In genomic region chr5:174837919-174838902, GRCh38 we compare ENCODE assay signal across 8 cellular contexts.
DNase-seq lines count a peak whose midpoint lies in the region; ATAC-seq and TF ChIP-seq lines count a peak whose summit lies in the region.

No MANE protein-coding gene starts in this region.

- H2AFZ ChIP-seq in ACC112 (ENCODE audit: low read length, unreplicated experiment) = no peak overlapping the region
- no peak overlapping the region for H2AFZ ChIP-seq in IMR-90 (replicated peaks; ENCODE audit: low read length, poor library complexity)
- H2AFZ ChIP-seq in mammary epithelial cell (ENCODE audit: low read depth, low read length) = no peak overlapping the region

- H3K4me2 ChIP-seq in IMR-90 (ENCODE audit: low read depth, low read length) (no peak overlapping the region), mammary epithelial cell (ENCODE audit: insufficient read depth, low read depth, low read length) (no peak overlapping the region)

- no peak overlapping the region for H3K23ac ChIP-seq in IMR-90 (ENCODE audit: low read depth, low read length)

- H3K79me2 ChIP-seq in ACC112 (ENCODE audit: control insufficient read depth, insufficient read depth, low read length, unreplicated experiment) (no peaks in the 10 kb centered on the region), mammary epithelial cell (ENCODE audit: insufficient read depth, low read length) (no peaks in the 10 kb centered on the region)

- H4K91ac ChIP-seq in IMR-90 (ENCODE audit: insufficient read depth, low read depth, low read length) = no peak overlapping the region

- POLR2A ChIA-PET in IMR-90 (lab: Charles Lee; ENCODE audit: unreplicated experiment) = no interaction called here

- H3K79me1 ChIP-seq in IMR-90 (ENCODE audit: low read depth in 1 of 2, low read length in 2 of 2) = no peaks in the 10 kb centered on the region

- ATAC-seq in IMR-90 (ENCODE audit: low read depth) = no peak
- ATAC-seq in left lobe of liver = peak; percentile 37
- ATAC-seq in GM21737 (IDR thresholded peaks at IDR 0.05; ENCODE audit: unreplicated experiment) = no peak

- H2BK20ac ChIP-seq in IMR-90 (ENCODE audit: low read depth, low read length) = no peak overlapping the region

- no peak overlapping the region for H2AK9ac ChIP-seq in IMR-90 (replicated peaks; ENCODE audit: low read depth, low read length, poor library complexity)

- H2BK5ac ChIP-seq in IMR-90 (ENCODE audit: low read depth, low read length, poor library complexity, severe bottlenecking) = no peak overlapping the region

- BruUV-seq in IMR-90 (replicated peaks; lab: Mats Ljungman, UMichigan) (no TSS peak), mammary epithelial cell (replicated peaks; lab: Mats Ljungman, UMichigan) (no TSS peak)

- H3K56ac ChIP-seq in IMR-90 (ENCODE audit: extremely low read depth, insufficient read depth, low read length) = no peak overlapping the region

- DNase-seq in IMR-90 (peak; percentile 24), mammary epithelial cell (peak; percentile 7), left lobe of liver (ENCODE audit: low spot score) (no peak), GF-D8 (lab: John Stamatoyannopoulos, UW) (no peak)
- no peak for DNase-seq in stimulated activated CD8-positive, alpha-beta memory T cell treated with anti-CD3 and anti-CD28 coated beads, Interleukin-4, amount 100 ng/mL, for 48 hours
- no peak for DNase-seq in stimulated activated CD4-positive, alpha-beta T cell treated with anti-CD3 and anti-CD28 coated beads, Interleukin-4, amount 100 ng/mL, for 4 hours

- no peak for TF ChIP-seq RAD21 in IMR-90 (IDR thresholded peaks at IDR 0.05; ENCODE audit: low read length)

- intact Hi-C loops in IMR-90 (cut with micrococcal nuclease) = no loop called here
- intact Hi-C loops in mammary epithelial cell (cut with micrococcal nuclease) = no loop called here

- 0% methylated on average over 1 of the region's 8 CpGs; no CpG with 5 or more reads in 1 of the 2 experiments for WGBS in IMR-90 (ENCODE audit: extremely low coverage in 2 of 2, insufficient read length in 1 of 2), 2 experiments
- 43% methylated on average over 8 of the region's 8 CpGs for WGBS in mammary epithelial cell (ENCODE audit: low coverage, missing lambda C conversion rate)

- H3K4me1 ChIP-seq in ACC112 (ENCODE audit: control insufficient read depth, insufficient read depth, low read length, unreplicated experiment) (peaks cover 17% of the 10 kb centered on the region), IMR-90 (ENCODE audit: control insufficient read depth, insufficient read depth, low read length) (no peaks in the 10 kb centered on the region), mammary epithelial cell (ENCODE audit: insufficient read depth, low read length) (no peaks in the 10 kb centered on the region)

- TF ChIP-seq CTCF in IMR-90 (conservative IDR thresholded peaks at IDR 0.05; ENCODE audit: low read depth, low read length) = no peak
- no peak for TF ChIP-seq CTCF in mammary epithelial cell (conservative IDR thresholded peaks at IDR 0.05 in 1 of 2, IDR thresholded peaks at IDR 0.05 in 1 of 2; ENCODE audit: extremely low read depth in 1 of 2, insufficient read depth in 1 of 2, low read depth in 1 of 2, low read length in 2 of 2)

- no peaks in the 10 kb centered on the region for H3K27me3 ChIP-seq in ACC112 (ENCODE audit: insufficient read depth, low read length)
- H3K27me3 ChIP-seq in IMR-90 (ENCODE audit: control insufficient read depth, insufficient read depth, low read length) = no peaks in the 10 kb centered on the region
- H3K27me3 ChIP-seq in mammary epithelial cell (ENCODE audit: insufficient read depth, low read length) = no peaks in the 10 kb centered on the region

- in situ Hi-C loops in IMR-90 (cut with MboI; ENCODE audit: low sequenced_read_pairs) (no loop called here), mammary epithelial cell (cut with MboI; ENCODE audit: low sequenced_read_pairs in 2 of 2) (no loop called here)

- peaks cover 2% of the 10 kb centered on the region for H3K9me3 ChIP-seq in IMR-90 (ENCODE audit: control insufficient read depth, insufficient read depth, low read length)
- peaks cover 4% of the 10 kb centered on the region for H3K9me3 ChIP-seq in mammary epithelial cell (replicated peaks; ENCODE audit: insufficient read depth, low read length)

- no peak overlapping the region for H2BK120ac ChIP-seq in IMR-90 (ENCODE audit: low read depth, low read length)

- H3K18ac ChIP-seq in IMR-90 (ENCODE audit: low read depth, low read length) = no peak overlapping the region

- H4K20me1 ChIP-seq in IMR-90 (ENCODE audit: insufficient read depth, low read length) (no peaks in the 10 kb centered on the region), mammary epithelial cell (ENCODE audit: insufficient read depth, low read length) (no peaks in the 10 kb centered on the region)

- no peak overlapping the region for H2AK5ac ChIP-seq in IMR-90 (ENCODE audit: low read depth, low read length)

- CTCF ChIA-PET in IMR-90 (lab: Yijun Ruan, JAX) (no interaction called here), mammary epithelial cell (lab: Charles Lee; ENCODE audit: low non-redundant PET) (no interaction called here)

- H3K4me3 ChIP-seq in ACC112 (ENCODE audit: low read depth, low read length) = no peak overlapping the region
- no peak overlapping the region for H3K4me3 ChIP-seq in IMR-90 (ENCODE audit: insufficient read depth, low read depth, low read length)
- H3K4me3 ChIP-seq in mammary epithelial cell (replicated peaks in 1 of 3; ENCODE audit: insufficient read depth in 1 of 3, low read depth in 2 of 3, low read length in 3 of 3) = no peak overlapping the region

- H4K5ac ChIP-seq in IMR-90 (ENCODE audit: low read depth, low read length) = no peak overlapping the region

- no peak overlapping the region for H2BK15ac ChIP-seq in IMR-90 (ENCODE audit: low read depth, low read length)

- H3K9ac ChIP-seq in IMR-90 (ENCODE audit: low read depth, low read length) (no peak overlapping the region), mammary epithelial cell (ENCODE audit: insufficient read depth, low read length) (no peak overlapping the region)

- H3K27ac ChIP-seq in ACC112 (ENCODE audit: low read depth, low read length) (peak overlapping the region; percentile 83), IMR-90 (ENCODE audit: insufficient read depth, low read length) (no peak overlapping the region), mammary epithelial cell (ENCODE audit: insufficient read depth, low read depth, low read length) (no peak overlapping the region)

- no peak overlapping the region for H4K8ac ChIP-seq in IMR-90 (ENCODE audit: low read depth in 2 of 2, low read length in 2 of 2)

- no peak overlapping the region for H3K4ac ChIP-seq in IMR-90 (ENCODE audit: low read depth, low read length)

- no peaks in the 10 kb centered on the region for H3K9me1 ChIP-seq in IMR-90 (ENCODE audit: insufficient read depth, low read length)

- no peak for TF ChIP-seq POLR2A in IMR-90 (IDR thresholded peaks at IDR 0.05; ENCODE audit: low read depth, low read length)

- dilution Hi-C loops in IMR-90 (cut with HindIII; ENCODE audit: low sequenced_read_pairs, unreplicated experiment) = no loop called here
- dilution Hi-C loops in mammary epithelial cell (cut with HindIII; ENCODE audit: low sequenced_read_pairs) = loop anchor here (5.0 kb wide), 1 partner anchor 34 kb away; no protein-coding TSS in a partner anchor

- H3K36me3 ChIP-seq in ACC112 (ENCODE audit: insufficient read depth, low read length) (no peaks in the 10 kb centered on the region), IMR-90 (ENCODE audit: control insufficient read depth, insufficient read depth, low read length) (no peaks in the 10 kb centered on the region), mammary epithelial cell (ENCODE audit: insufficient read depth, low read length) (no peaks in the 10 kb centered on the region)

- no peak overlapping the region for H3K14ac ChIP-seq in IMR-90 (replicated peaks; ENCODE audit: low read depth, low read length)

TF ChIP-seq in IMR-90, 13 proteins besides CTCF, POLR2A, EP300 and RAD21:
- TF ChIP-seq RFX5 (IDR thresholded peaks at IDR 0.05; ENCODE audit: low read depth, low read length) (no peak), SMC3 (IDR thresholded peaks at IDR 0.05; ENCODE audit: low read depth, low read length) (no peak), BHLHE40 (IDR thresholded peaks at IDR 0.05; ENCODE audit: low read depth, low read length) (no peak), FOS (IDR thresholded peaks at IDR 0.05; ENCODE audit: low read depth, low read length) (no peak), CEBPB (IDR thresholded peaks at IDR 0.05; ENCODE audit: low read depth, low read length) (no peak), USF2 (IDR thresholded peaks at IDR 0.05; ENCODE audit: low read depth, low read length) (no peak), MXI1 (IDR thresholded peaks at IDR 0.05; ENCODE audit: borderline replicate concordance, low read depth, low read length) (no peak), CHD1 (IDR thresholded peaks at IDR 0.05; ENCODE audit: low read depth, low read length) (no peak), MAFK (IDR thresholded peaks at IDR 0.05; ENCODE audit: low read depth, low read length) (no peak), ELK1 (IDR thresholded peaks at IDR 0.05; ENCODE audit: borderline replicate concordance, low read depth, low read length) (no peak), RCOR1 (IDR thresholded peaks at IDR 0.05; ENCODE audit: insufficient replicate concordance, low read length) (no peak), NFE2L2 (IDR thresholded peaks at IDR 0.05; ENCODE audit: low read depth, low read length) (no peak)

Comparison
In these comparisons a context has a peak if more than half of its experiments do, and no peak if none do; other contexts are left out.
1. DNase-seq: peak in IMR-90 (single experiment) and mammary epithelial cell (single experiment); none in left lobe of liver (single experiment), GF-D8 (single experiment), stimulated activated CD8-positive, alpha-beta memory T cell treated with anti-CD3 and anti-CD28 coated beads, Interleukin-4, amount 100 ng/mL, for 48 hours (single experiment) and stimulated activated CD4-positive, alpha-beta T cell treated with anti-CD3 and anti-CD28 coated beads, Interleukin-4, amount 100 ng/mL, for 4 hours (0 of 2).